Comparison of ENCODE assay signal across 30 cellular contexts in the genomic region with DNA sequence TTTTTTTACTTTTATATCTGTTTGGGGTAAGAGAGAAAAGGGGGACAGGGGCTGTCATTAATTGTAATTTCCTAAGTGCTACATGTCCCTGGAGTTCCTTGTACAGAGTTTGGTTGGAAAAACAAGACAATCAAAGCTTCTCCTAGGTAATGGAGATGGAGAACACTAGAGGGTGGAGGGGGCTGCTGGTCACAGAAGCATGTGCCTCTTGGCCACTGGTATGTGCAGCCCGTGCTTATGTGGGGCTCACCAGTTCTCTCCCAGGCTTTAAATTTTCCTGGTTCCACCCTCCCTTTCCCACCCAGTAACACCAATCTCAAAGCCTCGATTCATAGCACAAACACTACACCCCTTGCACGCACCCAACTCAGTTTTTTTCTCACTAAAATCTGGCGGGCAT.
"Had no signal": no experiment of that assay in that cellular context is flagged by ENCODE, and none has a peak within 500 bp of the region (broad histone marks: within the 10 kb centered on the region; RNA-seq: fewer than 3 reads in every experiment).

No MANE protein-coding gene starts in this region.

- H3K4me1 Mint-ChIP-seq: naive thymus-derived CD4-positive, alpha-beta T cell; natural killer cell; stimulated activated effector memory CD8-positive, alpha-beta T cell treated with anti-CD3 and anti-CD28 coated beads, Interleukin-12 subunit alpha, Interleukin-12 subunit beta, amount 100 ng/mL, for 72 hours; stimulated activated naive B cell treated with anti-CD40 and anti-IgM and Interleukin-4, amounts not matched to agents 10 μg/mL and 1 μg/mL and 100 μg/mL, for 72 hours had no signal

- H3K9me3 ChIP-seq: ovary, right lobe of liver, suprapubic skin, testis, uterus had no signal

- H3K79me2 ChIP-seq: parathyroid adenoma had no signal

- H3K27ac Mint-ChIP-seq: naive thymus-derived CD4-positive, alpha-beta T cell; natural killer cell; nephron; progenitor cell of endocrine pancreas; stimulated activated effector memory CD8-positive, alpha-beta T cell treated with anti-CD3 and anti-CD28 coated beads, Interleukin-12 subunit alpha, Interleukin-12 subunit beta, amount 100 ng/mL, for 72 hours; stimulated activated naive B cell treated with anti-CD40 and anti-IgM and Interleukin-4, amounts not matched to agents 10 μg/mL and 1 μg/mL and 100 μg/mL, for 72 hours; stimulated activated naive CD8-positive, alpha-beta T cell treated with anti-CD3 and anti-CD28 coated beads, Interleukin-15, Interleukin-2, amounts not matched to agents 100 ng/mL and 50 ng/mL, for 24 hours; type B pancreatic cell had no signal

- H3K4me3 Mint-ChIP-seq: naive thymus-derived CD4-positive, alpha-beta T cell; natural killer cell; nephron; neural crest cell; stimulated activated effector memory CD8-positive, alpha-beta T cell treated with anti-CD3 and anti-CD28 coated beads, Interleukin-12 subunit alpha, Interleukin-12 subunit beta, amount 100 ng/mL, for 72 hours; stimulated activated naive B cell treated with anti-CD40 and anti-IgM and Interleukin-4, amounts not matched to agents 10 μg/mL and 1 μg/mL and 100 μg/mL, for 72 hours; stimulated activated naive CD8-positive, alpha-beta T cell treated with anti-CD3 and anti-CD28 coated beads, Interleukin-15, Interleukin-2, amounts not matched to agents 100 ng/mL and 50 ng/mL, for 24 hours; type B pancreatic cell had no signal

- H3K9ac ChIP-seq: parathyroid adenoma had no signal

- H3K27me3 ChIP-seq: ovary, right lobe of liver, sigmoid colon, suprapubic skin, testis, tibial artery, transverse colon, upper lobe of right lung, uterus had no signal

- ATAC-seq: naive thymus-derived CD4-positive, alpha-beta T cell; natural killer cell; psoas muscle; right cardiac atrium; right lobe of liver; stimulated activated effector memory CD8-positive, alpha-beta T cell treated with anti-CD3 and anti-CD28 coated beads, Interleukin-12 subunit alpha, Interleukin-12 subunit beta, amount 100 ng/mL, for 72 hours; stimulated activated naive B cell treated with anti-CD40 and anti-IgM and Interleukin-4, amounts not matched to agents 10 μg/mL and 1 μg/mL and 100 μg/mL, for 72 hours; upper lobe of right lung had no signal

- DNase-seq: naive thymus-derived CD4-positive, alpha-beta T cell; natural killer cell; occipital lobe; ovary; posterior cingulate gyrus; psoas muscle; right cardiac atrium; right lobe of liver; sigmoid colon; small intestine; stimulated activated CD4-positive, alpha-beta T cell treated with anti-CD3 and anti-CD28 coated beads, Interleukin-15, amount 100 ng/mL, for 24 hours; stimulated activated CD4-positive, alpha-beta T cell treated with anti-CD3 and anti-CD28 coated beads, Interleukin-2, amount 100 ng/mL, for 24 hours; stimulated activated CD4-positive, alpha-beta T cell treated with anti-CD3 and anti-CD28 coated beads, Interleukin-2, amount 100 ng/mL, for 48 hours; stimulated activated CD4-positive, alpha-beta T cell treated with anti-CD3 and anti-CD28 coated beads, Interleukin-4, amount 100 ng/mL, for 24 hours; stimulated activated naive B cell treated with anti-CD40 and anti-IgM and Interleukin-4, amounts not matched to agents 10 μg/mL and 1 μg/mL and 100 μg/mL, for 72 hours; stimulated activated naive CD4-positive, alpha-beta T cell treated with Interleukin-2 at 50 U/mL for 16 hours; substantia nigra; testis; tibial artery; transverse colon; upper lobe of right lung; uterus had no signal

- H3K4me1 ChIP-seq: parathyroid adenoma, psoas muscle, right lobe of liver, sigmoid colon, suprapubic skin, testis, tibial artery, transverse colon, upper lobe of right lung, uterus had no signal

- H3K27ac ChIP-seq: ovary, parathyroid adenoma, psoas muscle, right lobe of liver, sigmoid colon, suprapubic skin, testis, tibial artery, transverse colon, upper lobe of right lung, uterus had no signal

- H3K4me3 ChIP-seq: ovary, psoas muscle, right lobe of liver, sigmoid colon, suprapubic skin, testis, tibial artery, transverse colon, upper lobe of right lung, uterus had no signal

- H2AFZ ChIP-seq: parathyroid adenoma had no signal

- H3K27me3 Mint-ChIP-seq: progenitor cell of endocrine pancreas; stimulated activated naive CD8-positive, alpha-beta T cell treated with anti-CD3 and anti-CD28 coated beads, Interleukin-15, Interleukin-2, amounts not matched to agents 100 ng/mL and 50 ng/mL, for 24 hours had no signal

- H3K36me3 ChIP-seq: ovary, right lobe of liver, sigmoid colon, suprapubic skin, tibial artery, transverse colon, upper lobe of right lung, uterus had no signal

- H3K36me3 Mint-ChIP-seq: naive thymus-derived CD4-positive, alpha-beta T cell; natural killer cell; stimulated activated effector memory CD8-positive, alpha-beta T cell treated with anti-CD3 and anti-CD28 coated beads, Interleukin-12 subunit alpha, Interleukin-12 subunit beta, amount 100 ng/mL, for 72 hours; stimulated activated naive B cell treated with anti-CD40 and anti-IgM and Interleukin-4, amounts not matched to agents 10 μg/mL and 1 μg/mL and 100 μg/mL, for 72 hours; type B pancreatic cell had no signal
